25 cellular contexts compared by ENCODE assay signal in the genomic region with DNA sequence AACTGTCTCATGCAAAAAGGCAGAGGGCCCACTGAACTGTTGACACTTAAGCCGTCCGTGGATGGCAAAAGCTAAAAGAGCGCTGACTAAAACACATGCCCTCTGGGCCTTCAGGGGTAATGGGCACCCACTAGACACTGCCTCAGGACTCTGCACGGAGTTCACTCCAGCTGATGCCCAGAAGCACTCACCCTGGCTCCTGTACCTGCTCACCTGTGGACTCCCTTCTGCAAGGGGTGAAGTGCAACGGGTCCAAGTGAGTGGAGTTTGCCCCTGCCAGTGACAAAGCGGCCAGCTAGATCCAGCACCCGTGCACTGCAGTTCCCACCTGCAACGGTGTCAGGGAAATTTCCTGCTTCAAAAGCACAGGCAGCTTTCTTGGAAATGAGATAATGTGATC. TPM values are rescaled to one million over a fixed set of nuclear protein-coding genes. Genes with fewer than 3 reads are reported as not detected.
DNase-seq lines count a peak whose midpoint lies in the region; ATAC-seq, FAIRE-seq and TF ChIP-seq lines count a peak whose summit lies in the region.
"Had no signal": no experiment of that assay in that cellular context is flagged by ENCODE, and none has a peak within 500 bp of the region (broad histone marks: within the 10 kb centered on the region; RNA-seq: fewer than 3 reads in every experiment).

No MANE protein-coding gene starts in this region.

- no peak overlapping the region for H4K91ac ChIP-seq in neuronal stem cell (ENCODE audit: low read depth, low read length, poor library complexity)

- 51% methylated on average over 6 of the region's 8 CpGs for WGBS in right lobe of liver (ENCODE audit: insufficient coverage, low coverage, low lambda C conversion rate, missing lambda C conversion rate)
- WGBS in neuronal stem cell (ENCODE audit: extremely low coverage in 2 of 2, insufficient read length in 2 of 2, insufficient replicate concordance in 1 of 2), 2 donors, result no CpG with 5 or more reads among the region's 8 CpGs

- H2AK5ac ChIP-seq in neuronal stem cell (ENCODE audit: low read depth, low read length), result no peak overlapping the region

- DNase-seq in Calu3 (no peak), bronchial epithelial cell (ENCODE audit: low read depth) (no peak), right lobe of liver (peak; percentile 23 to 82 (median 81)), neuronal stem cell (ENCODE audit: low spot score) (no peak), NCI-H2227 treated with DMSO at 0.1 percent for 48 hours (lab: John Stamatoyannopoulos, UW) (no peak)
- no peak for DNase-seq in stimulated activated CD4-positive, alpha-beta T cell treated with anti-CD3 and anti-CD28 coated beads, Interleukin-4, amount 100 ng/mL, for 1 hour
- DNase-seq: 8988T; ACHN; AML-193; BE2C; CD4-positive, alpha-beta T cell; CD8-positive, alpha-beta memory T cell; DMS153; EL; GDM1; HFFc6 had no signal

- H3K79me1 ChIP-seq in neuronal stem cell (ENCODE audit: low read depth, low read length), result no peaks in the 10 kb centered on the region

- H3K4ac ChIP-seq in neuronal stem cell (ENCODE audit: low read length), result no peak overlapping the region

- H2AFZ ChIP-seq in neuronal stem cell (ENCODE audit: low read length), result no peak overlapping the region
- H2AFZ ChIP-seq: GM23338 had no signal

- no peaks in the 10 kb centered on the region for H3K9me3 Mint-ChIP-seq in Calu3 (ENCODE audit: low read depth, unreplicated experiment)
- H3K9me3 Mint-ChIP-seq: CD4-positive, alpha-beta T cell had no signal

- TF ChIP-seq CTCF in Calu3 (IDR thresholded peaks at IDR 0.05; ENCODE audit: unreplicated experiment) (no peak), bronchial epithelial cell (IDR thresholded peaks at IDR 0.05; ENCODE audit: insufficient read depth, low read length, severe bottlenecking) (no peak), right lobe of liver (IDR thresholded peaks at IDR 0.05) (no peak)

- H3K18ac ChIP-seq in neuronal stem cell (ENCODE audit: low read length), result peak overlapping the region; percentile 3

- intact Hi-C loops in Calu3 (cut with micrococcal nuclease; ENCODE audit: unreplicated experiment), result loop anchor here (10.0 kb wide), 2 partner anchors 46 to 156 kb away; partner anchors contain the start of gene SLC1A1
- intact Hi-C loops in right lobe of liver (cut with DNase I), result no loop called here

- TF ChIP-seq POLR2A in right lobe of liver (IDR thresholded peaks at IDR 0.05), result no peak

- no TSS peak for BruUV-seq in Calu3 (replicated peaks; lab: Mats Ljungman, UMichigan)

- FAIRE-seq in bronchial epithelial cell (lab: Jason Lieb, UNC), result peak; percentile 58
- FAIRE-seq: A549, GM12878, GM18507, H54 had no signal

- H3K27ac Mint-ChIP-seq in Calu3 (ENCODE audit: unreplicated experiment), result peak overlapping the region; percentile 23
- H3K27ac Mint-ChIP-seq: CD4-positive, alpha-beta T cell; CD8-positive, alpha-beta memory T cell; GM23338; HFFc6 had no signal

- H3K36me3 Mint-ChIP-seq in Calu3 (ENCODE audit: insufficient read depth, unreplicated experiment), result peaks cover 15% of the 10 kb centered on the region
- H3K36me3 Mint-ChIP-seq: CD14-positive monocyte had no signal

- H3K14ac ChIP-seq in neuronal stem cell (ENCODE audit: low read length), result no peak overlapping the region

- ATAC-seq in right lobe of liver (peak; percentile 74 to 91 (median 86)), HG02970 (IDR thresholded peaks at IDR 0.05; ENCODE audit: low FRiP score, unreplicated experiment) (no peak)
- ATAC-seq: A549, GM12878, GM23338 had no signal

- CTCF ChIA-PET in Calu3 (lab: Charles Lee), result no interaction called here

- H3K27me3 Mint-ChIP-seq in Calu3 (ENCODE audit: unreplicated experiment), result no peaks in the 10 kb centered on the region
- H3K27me3 Mint-ChIP-seq: CD4-positive, alpha-beta T cell had no signal

- H3K23ac ChIP-seq in neuronal stem cell (ENCODE audit: low read depth, low read length, poor library complexity), result no peak overlapping the region

- H3K9me3 ChIP-seq in right lobe of liver (no peaks in the 10 kb centered on the region), neuronal stem cell (replicated peaks in 1 of 2; ENCODE audit: control insufficient read depth in 2 of 2, insufficient read depth in 1 of 2, low read depth in 1 of 2, low read length in 2 of 2) (peaks cover 0 to 6% of the 10 kb centered on the region in 2 donors)
- H3K9me3 ChIP-seq: A549, BE2C, HAP-1 had no signal

- no peak overlapping the region for H3K4me2 ChIP-seq in neuronal stem cell (ENCODE audit: insufficient read depth, low read length, poor library complexity, severe bottlenecking)
- H3K4me2 ChIP-seq: A549; BLaER1 treated with 17β-estradiol and CSF1 and Interleukin-3, amounts not matched to agents 10 nM and 100 nM; GM23338 had no signal

- peak overlapping the region in 1 of 3 donors; percentile 64 for H3K27ac ChIP-seq in right lobe of liver
- no peak overlapping the region for H3K27ac ChIP-seq in neuronal stem cell (replicated peaks; ENCODE audit: low read length)
- H3K27ac ChIP-seq: A549; BLaER1 treated with 17β-estradiol and CSF1 and Interleukin-3, amounts not matched to agents 10 nM and 100 nM had no signal

- H3K4me3 Mint-ChIP-seq in Calu3 (ENCODE audit: low read depth, unreplicated experiment), result no peak overlapping the region
- H3K4me3 Mint-ChIP-seq: CD14-positive monocyte; CD4-positive, alpha-beta T cell; CD8-positive, alpha-beta memory T cell; GM23338; HFFc6 had no signal

- H3K4me1 ChIP-seq in right lobe of liver (peaks cover 0 to 27% (median 6%) of the 10 kb centered on the region in 4 donors), neuronal stem cell (ENCODE audit: control insufficient read depth in 2 of 2, insufficient read depth in 1 of 2, low read depth in 1 of 2, low read length in 2 of 2) (peaks cover 0 to 3% of the 10 kb centered on the region in 2 donors)
- H3K4me1 ChIP-seq: A549; BE2C; BLaER1 treated with 17β-estradiol and CSF1 and Interleukin-3, amounts not matched to agents 10 nM and 100 nM had no signal

- no peaks in the 10 kb centered on the region for H3K36me3 ChIP-seq in bronchial epithelial cell (ENCODE audit: control insufficient read depth, insufficient read depth, low read length)
- H3K36me3 ChIP-seq in right lobe of liver, result no peaks in the 10 kb centered on the region
- H3K36me3 ChIP-seq in neuronal stem cell (replicated peaks in 1 of 2; ENCODE audit: control insufficient read depth in 2 of 2, insufficient read depth in 2 of 2, low read length in 2 of 2), result no peaks in the 10 kb centered on the region
- H3K36me3 ChIP-seq: BE2C; BLaER1 treated with 17β-estradiol and CSF1 and Interleukin-3, amounts not matched to agents 10 nM and 100 nM; HAP-1 had no signal

- H2BK15ac ChIP-seq in neuronal stem cell (ENCODE audit: low read length), result no peak overlapping the region

- no peak overlapping the region for H2BK120ac ChIP-seq in neuronal stem cell (ENCODE audit: low read depth, low read length)

- H3K4me3 ChIP-seq in bronchial epithelial cell (ENCODE audit: low read depth, low read length) (no peak overlapping the region), right lobe of liver (no peak overlapping the region), neuronal stem cell (ENCODE audit: low read length in 2 of 2) (no peak overlapping the region)
- H3K4me3 ChIP-seq: A549; BLaER1 treated with 17β-estradiol and CSF1 and Interleukin-3, amounts not matched to agents 10 nM and 100 nM; GM12878; GM23338; HAP-1 had no signal

- H4K8ac ChIP-seq in neuronal stem cell (ENCODE audit: low read depth, low read length), result no peak overlapping the region

- H3K27me3 ChIP-seq in bronchial epithelial cell (ENCODE audit: control insufficient read depth, insufficient read depth, low read length) (no peaks in the 10 kb centered on the region), right lobe of liver (no peaks in the 10 kb centered on the region), neuronal stem cell (ENCODE audit: control insufficient read depth in 3 of 3, insufficient read depth in 3 of 3, low read depth in 1 of 3, low read length in 3 of 3) (no peaks in the 10 kb centered on the region)
- H3K27me3 ChIP-seq: BE2C; BLaER1 treated with 17β-estradiol and CSF1 and Interleukin-3, amounts not matched to agents 10 nM and 100 nM had no signal

- no peak overlapping the region for H2BK5ac ChIP-seq in neuronal stem cell (ENCODE audit: low read length)

- H3K9ac ChIP-seq in neuronal stem cell (ENCODE audit: low read depth, low read length, poor library complexity), result no peak overlapping the region
- H3K9ac ChIP-seq: BLaER1 treated with 17β-estradiol and CSF1 and Interleukin-3, amounts not matched to agents 10 nM and 100 nM had no signal

- peaks cover 32% of the 10 kb centered on the region for H3K4me1 Mint-ChIP-seq in Calu3 (ENCODE audit: low read depth, unreplicated experiment)
- H3K4me1 Mint-ChIP-seq: CD14-positive monocyte; CD8-positive, alpha-beta memory T cell had no signal

- no peak overlapping the region for H2BK12ac ChIP-seq in neuronal stem cell (ENCODE audit: low read length)

RNA-seq across cellular contexts. Expression of gene SLC1A1, which starts 50.2 kb away (rescaled TPM):
- 71.6 and 81.4 TPM in 2 replicates for total RNA-seq in Calu3 (2022)
- total RNA-seq in bronchial epithelial cell, result 1.1 and 1.4 TPM in 2 replicates
- total RNA-seq in right lobe of liver, result 10 to 100 TPM; 22.0 to 82.7 (median 38.7) TPM
- polyA plus RNA-seq in neuronal stem cell (2013, experiment 1 of 2), result 3.4 TPM
- polyA plus RNA-seq in neuronal stem cell (2013, experiment 2 of 2), result 3.7 TPM
- polyA plus RNA-seq: CD14-positive monocyte; CD8-positive, alpha-beta memory T cell had no signal

Comparison
In these comparisons a context has a peak if more than half of its experiments do, and no peak if none do; other contexts are left out.
1. DNase-seq: peak in right lobe of liver (3 of 3); none in Calu3 (single experiment), bronchial epithelial cell (single experiment), neuronal stem cell (single experiment), NCI-H2227 treated with DMSO at 0.1 percent for 48 hours (single experiment) and stimulated activated CD4-positive, alpha-beta T cell treated with anti-CD3 and anti-CD28 coated beads, Interleukin-4, amount 100 ng/mL, for 1 hour (single experiment).